Comparison of ENCODE assay signal across 8 cellular contexts in the genomic region with DNA sequence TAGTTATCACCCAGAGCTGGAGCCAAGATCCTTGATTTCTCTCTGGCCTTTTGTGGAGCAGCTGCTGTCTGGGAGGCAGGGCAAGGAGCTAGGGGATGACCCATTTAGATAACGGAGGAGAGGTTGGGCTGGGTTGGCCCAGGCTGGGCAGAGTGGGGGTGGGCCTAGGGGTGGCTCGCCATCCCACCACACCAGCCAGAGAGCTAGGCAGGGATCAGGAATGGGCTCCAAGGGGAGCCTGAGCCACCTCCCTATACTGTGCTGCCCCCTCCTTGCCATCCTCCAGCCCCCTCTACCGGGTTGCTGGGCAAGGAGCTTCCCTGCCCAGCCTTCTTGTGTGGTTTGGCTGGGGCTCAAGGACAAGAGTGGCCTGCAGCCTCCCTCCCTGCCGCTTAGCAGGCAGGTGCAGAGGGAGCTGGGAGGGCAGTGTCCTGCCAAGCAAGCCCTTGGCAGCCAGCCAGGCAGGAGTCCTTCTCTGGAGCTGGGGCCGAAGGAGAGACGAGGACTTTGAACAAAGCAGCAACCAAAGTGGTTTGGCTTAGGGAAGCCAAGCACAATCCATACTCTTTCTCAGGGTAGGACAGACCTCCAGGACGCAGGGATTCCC. TPM values are rescaled to one million over a fixed set of nuclear protein-coding genes. Genes with fewer than 3 reads are reported as not detected.
DNase-seq lines count a peak whose midpoint lies in the region; ATAC-seq and TF ChIP-seq lines count a peak whose summit lies in the region.

No MANE protein-coding gene starts in this region.

- no peak for TF ChIP-seq POLR2A in erythroblast (IDR thresholded peaks at IDR 0.05; ENCODE audit: low read length)

- H3K4me1 ChIP-seq in mucosa of rectum (ENCODE audit: control insufficient read depth in 2 of 2, insufficient read depth in 2 of 2, low read length in 2 of 2), result peaks cover 71 to 73% of the 10 kb centered on the region in 2 donors

- DNase-seq in H4 (ENCODE audit: low spot score), result peak; percentile 54
- peak; percentile 11 for DNase-seq in NCI-H446 treated with DMSO at 0.1 percent for 48 hours (lab: John Stamatoyannopoulos, UW)
- peak; percentile 89 for DNase-seq in cerebellum (ENCODE audit: low spot score)
- DNase-seq in erythroblast (lab: John Stamatoyannopoulos, UW), result no peak
- no peak for DNase-seq in NCI-H2171 treated with DMSO at 0.1 percent for 48 hours (lab: John Stamatoyannopoulos, UW)

- H3K27ac ChIP-seq in mucosa of rectum (ENCODE audit: low read depth in 2 of 2, low read length in 2 of 2), result peak overlapping the region; percentile 85 to 93

- H3K27me3 ChIP-seq in mucosa of rectum (ENCODE audit: control insufficient read depth in 2 of 2, insufficient read depth in 2 of 2, low read length in 2 of 2), result no peaks in the 10 kb centered on the region

- H3K9me3 ChIP-seq in mucosa of rectum (ENCODE audit: control insufficient read depth in 2 of 2, low read length in 2 of 2), result no peaks in the 10 kb centered on the region

- peak overlapping the region in 1 of 2 donors; percentile 48 for H3K9ac ChIP-seq in mucosa of rectum (ENCODE audit: low read depth in 1 of 2, low read length in 2 of 2)

- H3K4me3 ChIP-seq in mucosa of rectum (ENCODE audit: low read length in 2 of 2), result peak overlapping the region; percentile 68 to 99

- H3K36me3 ChIP-seq in mucosa of rectum (ENCODE audit: control insufficient read depth in 2 of 2, insufficient read depth in 2 of 2, low read length in 2 of 2), result no peaks in the 10 kb centered on the region

- ATAC-seq in GM21367 (IDR thresholded peaks at IDR 0.05; ENCODE audit: unreplicated experiment), result no peak
- no peak for ATAC-seq in GM19035 (IDR thresholded peaks at IDR 0.05; ENCODE audit: unreplicated experiment)

RNA-seq across cellular contexts. Expression of a gene that starts 4.1 kb away (rescaled TPM):
- total RNA-seq in H4 (2014; rRNA removed; shearing (Covaris generic)), result 0.92 and 1.0 TPM in 2 replicates
- total RNA-seq in cerebellum, result 1.3 TPM

RNA-seq across cellular contexts. Expression of a gene that starts 39.3 kb away (rescaled TPM):
- not detected in 2 replicates for total RNA-seq in H4 (2014; rRNA removed; shearing (Covaris generic))
- 28.9 TPM for total RNA-seq in cerebellum

Comparison
In these comparisons a context has a peak if more than half of its experiments do, and no peak if none do; other contexts are left out.
1. DNase-seq: peak in H4 (single experiment), NCI-H446 treated with DMSO at 0.1 percent for 48 hours (single experiment) and cerebellum (single experiment); none in erythroblast (0 of 2) and NCI-H2171 treated with DMSO at 0.1 percent for 48 hours (single experiment).
2. RNA of a gene that starts 39.3 kb away (total RNA-seq): 28.9 TPM in cerebellum (single experiment); not detected in H4; every median in the first group is over 10 times any median in the second.